ENCODE assay signal across 1 cellular context in the genomic region with DNA sequence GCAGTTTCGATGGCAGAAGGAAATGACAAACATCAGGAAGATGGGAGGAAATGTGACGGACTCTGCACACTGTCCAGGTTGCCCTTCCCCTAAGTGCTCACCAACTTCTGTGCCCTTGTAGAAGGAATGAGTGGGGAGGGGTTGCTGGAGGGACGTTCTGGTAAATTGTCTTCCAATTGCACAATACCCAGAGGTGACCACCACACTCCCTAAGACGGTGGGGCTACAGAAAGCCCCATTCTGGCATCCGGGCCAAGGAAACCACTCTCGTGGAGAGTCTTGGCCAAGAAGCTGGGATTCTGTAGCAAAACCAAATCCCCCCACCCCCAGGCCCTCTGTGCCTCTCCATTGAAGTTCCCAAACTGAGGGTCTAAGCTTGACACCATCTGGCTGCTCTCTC.
TF ChIP-seq lines count a peak whose summit lies in the region.

No MANE protein-coding gene starts in this region.

TF ChIP-seq in HepG2, 621 proteins besides CTCF, POLR2A, EP300 and RAD21 (continued from another document):
- TF ChIP-seq, protein P1, sequence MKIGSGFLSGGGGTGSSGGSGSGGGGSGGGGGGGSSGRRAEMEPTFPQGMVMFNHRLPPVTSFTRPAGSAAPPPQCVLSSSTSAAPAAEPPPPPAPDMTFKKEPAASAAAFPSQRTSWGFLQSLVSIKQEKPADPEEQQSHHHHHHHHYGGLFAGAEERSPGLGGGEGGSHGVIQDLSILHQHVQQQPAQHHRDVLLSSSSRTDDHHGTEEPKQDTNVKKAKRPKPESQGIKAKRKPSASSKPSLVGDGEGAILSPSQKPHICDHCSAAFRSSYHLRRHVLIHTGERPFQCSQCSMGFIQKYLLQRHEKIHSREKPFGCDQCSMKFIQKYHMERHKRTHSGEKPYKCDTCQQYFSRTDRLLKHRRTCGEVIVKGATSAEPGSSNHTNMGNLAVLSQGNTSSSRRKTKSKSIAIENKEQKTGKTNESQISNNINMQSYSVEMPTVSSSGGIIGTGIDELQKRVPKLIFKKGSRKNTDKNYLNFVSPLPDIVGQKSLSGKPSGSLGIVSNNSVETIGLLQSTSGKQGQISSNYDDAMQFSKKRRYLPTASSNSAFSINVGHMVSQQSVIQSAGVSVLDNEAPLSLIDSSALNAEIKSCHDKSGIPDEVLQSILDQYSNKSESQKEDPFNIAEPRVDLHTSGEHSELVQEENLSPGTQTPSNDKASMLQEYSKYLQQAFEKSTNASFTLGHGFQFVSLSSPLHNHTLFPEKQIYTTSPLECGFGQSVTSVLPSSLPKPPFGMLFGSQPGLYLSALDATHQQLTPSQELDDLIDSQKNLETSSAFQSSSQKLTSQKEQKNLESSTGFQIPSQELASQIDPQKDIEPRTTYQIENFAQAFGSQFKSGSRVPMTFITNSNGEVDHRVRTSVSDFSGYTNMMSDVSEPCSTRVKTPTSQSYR (CRISPR knock-in tag; IDR thresholded peaks at IDR 0.05; ENCODE audit: borderline replicate concordance) = no peak
TF ChIP-seq in HepG2: peak in this region for 4.
